Comparison of ENCODE assay signal across 33 cellular contexts in the genomic region with DNA sequence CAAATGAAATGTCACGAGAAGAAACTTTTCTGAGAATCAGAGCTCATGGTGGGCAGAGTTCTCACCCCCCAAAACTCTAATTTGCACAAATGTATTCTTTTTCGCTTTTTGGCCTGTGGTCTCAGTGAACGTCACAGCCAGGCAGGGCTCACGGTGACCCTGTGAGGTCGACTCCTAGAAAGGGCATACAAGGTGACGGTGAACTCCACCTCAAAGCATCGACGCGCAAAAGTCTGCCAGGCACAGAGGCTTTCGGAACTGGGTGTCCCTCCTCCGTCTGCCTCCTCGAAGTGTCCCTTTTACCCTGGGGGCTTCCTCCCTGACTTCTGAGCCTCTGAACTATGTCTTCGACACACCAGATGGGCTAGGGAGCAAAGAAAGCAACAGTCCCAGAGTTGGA.
"Had no signal": no experiment of that assay in that cellular context is flagged by ENCODE, and none has a peak within 500 bp of the region (broad histone marks: within the 10 kb centered on the region; RNA-seq: fewer than 3 reads in every experiment).

No MANE protein-coding gene starts in this region.

- H3K4me3 Mint-ChIP-seq: activated B cell treated with CpG ODN at 0.5 μM for 24 hours; activated CD4-positive, alpha-beta memory T cell treated with anti-CD3 and anti-CD28 coated beads for 36 hours; activated CD4-positive, alpha-beta T cell treated with anti-CD3 and anti-CD28 coated beads, Interleukin-2, amount 10 ng/mL, durations not matched to agents 24 days and 14 days; activated CD8-positive, alpha-beta T cell treated with anti-CD3 and anti-CD28 coated beads for 36 hours; activated naive CD4-positive, alpha-beta T cell treated with anti-CD3 and anti-CD28 coated beads, Interleukin-2, amount 10 ng/mL, durations not matched to agents 7 days and 5 days; activated naive CD4-positive, alpha-beta T cell treated with anti-CD3 and anti-CD28 coated beads, Interleukin-2, amount 50 U/mL, for 24 hours; activated naive CD8-positive, alpha-beta T cell; activated naive CD8-positive, alpha-beta T cell treated with anti-CD3 and anti-CD28 coated beads, Interleukin-2, amount 10 ng/mL, durations not matched to agents 7 days and 5 days; activated naive CD8-positive, alpha-beta T cell treated with anti-CD3 and anti-CD28 coated beads, Interleukin-2, amount 50 U/mL, for 24 hours; activated T-cell treated with anti-CD3 and anti-CD28 coated beads, Interleukin-2, amount 50 U/mL, for 4 hours; activated T-cell treated with anti-CD3 and anti-CD28 coated beads, Interleukin-2, amount 50 U/mL, for 72 hours; T-helper 1 cell treated with Interleukin-12 subunit alpha and Interleukin-12 subunit beta and Interleukin-4 antibody, amounts not matched to agents 30 μg/mL and 1 μg/mL, for 36 hours; T-helper 2 cell treated with Interferon-gamma antibody and Interleukin-4, amounts not matched to agents 5 μg/mL and 100 μg/mL, for 36 hours had no signal

- H3K36me3 Mint-ChIP-seq: activated CD4-positive, alpha-beta memory T cell treated with anti-CD3 and anti-CD28 coated beads for 36 hours; activated naive CD4-positive, alpha-beta T cell treated with anti-CD3 and anti-CD28 coated beads, Interleukin-2, amount 10 ng/mL, durations not matched to agents 7 days and 5 days; activated naive CD4-positive, alpha-beta T cell treated with anti-CD3 and anti-CD28 coated beads, Interleukin-2, amount 50 U/mL, for 24 hours; activated naive CD8-positive, alpha-beta T cell; activated naive CD8-positive, alpha-beta T cell treated with anti-CD3 and anti-CD28 coated beads, Interleukin-2, amount 10 ng/mL, durations not matched to agents 7 days and 5 days had no signal

- H3K9me3 Mint-ChIP-seq: activated B cell treated with CpG ODN at 0.5 μM for 24 hours; activated CD4-positive, alpha-beta memory T cell treated with anti-CD3 and anti-CD28 coated beads for 36 hours; activated CD4-positive, alpha-beta T cell treated with anti-CD3 and anti-CD28 coated beads, Interleukin-2, amount 10 ng/mL, durations not matched to agents 24 days and 14 days; activated CD8-positive, alpha-beta T cell treated with anti-CD3 and anti-CD28 coated beads for 36 hours; activated naive CD4-positive, alpha-beta T cell treated with anti-CD3 and anti-CD28 coated beads, Interleukin-2, amount 10 ng/mL, durations not matched to agents 7 days and 5 days; activated naive CD4-positive, alpha-beta T cell treated with anti-CD3 and anti-CD28 coated beads, Interleukin-2, amount 50 U/mL, for 24 hours; activated naive CD8-positive, alpha-beta T cell treated with anti-CD3 and anti-CD28 coated beads, Interleukin-2, amount 10 ng/mL, durations not matched to agents 7 days and 5 days; activated naive CD8-positive, alpha-beta T cell treated with anti-CD3 and anti-CD28 coated beads, Interleukin-2, amount 50 U/mL, for 24 hours; activated T-cell treated with anti-CD3 and anti-CD28 coated beads, Interleukin-2, amount 50 U/mL, for 4 hours; activated T-cell treated with anti-CD3 and anti-CD28 coated beads, Interleukin-2, amount 50 U/mL, for 72 hours; activated T-helper 2 cell treated with anti-CD3 and anti-CD28 coated beads, Interferon-gamma antibody, Interleukin-2, Interleukin-4, amounts not matched to agents 10 μg/mL and 5 μg/mL and 100 μg/mL, durations not matched to agents 14 hours and 24 hours and 36 hours; T-helper 1 cell treated with Interleukin-12 subunit alpha and Interleukin-12 subunit beta and Interleukin-4 antibody, amounts not matched to agents 30 μg/mL and 1 μg/mL, for 36 hours; T-helper 2 cell treated with Interferon-gamma antibody and Interleukin-4, amounts not matched to agents 5 μg/mL and 100 μg/mL, for 36 hours had no signal

- DNase-seq: activated B cell treated with CpG ODN at 0.5 μM for 24 hours; activated CD4-positive, alpha-beta memory T cell treated with anti-CD3 and anti-CD28 coated beads for 36 hours; activated CD4-positive, alpha-beta T cell treated with anti-CD3 and anti-CD28 coated beads for 4 hours; activated CD4-positive, alpha-beta T cell treated with anti-CD3 and anti-CD28 coated beads, Interleukin-2, amount 10 ng/mL, durations not matched to agents 24 days and 14 days; activated CD4-positive, alpha-beta T cell treated with anti-CD3 and anti-CD28 coated beads, Interleukin-2, amount 50 U/mL, for 1 hour; activated CD4-positive, alpha-beta T cell treated with anti-CD3 and anti-CD28 coated beads, Interleukin-2, amount 50 U/mL, for 4 hours; activated CD4-positive, CD25-positive, alpha-beta regulatory T cell treated with anti-CD3 and anti-CD28 coated beads, Interleukin-2, amount 50 U/mL, for 72 hours; activated CD8-positive, alpha-beta memory T cell treated with anti-CD3 and anti-CD28 coated beads, Interleukin-2, amount 50 U/mL, for 4 hours; activated CD8-positive, alpha-beta T cell treated with anti-CD3 and anti-CD28 coated beads for 36 hours; activated effector memory CD4-positive, alpha-beta T cell treated with Interleukin-2 at 50 U/mL for 16 hours; activated gamma-delta T cell; activated naive CD4-positive, alpha-beta T cell treated with anti-CD3 and anti-CD28 coated beads, Interleukin-2, amount 10 ng/mL, durations not matched to agents 7 days and 5 days; activated naive CD4-positive, alpha-beta T cell treated with Interleukin-2 at 50 U/mL for 16 hours; activated naive CD8-positive, alpha-beta T cell treated with anti-CD3 and anti-CD28 coated beads, Interleukin-2, amount 10 ng/mL, durations not matched to agents 7 days and 5 days; activated naive CD8-positive, alpha-beta T cell treated with anti-CD3 and anti-CD28 coated beads, Interleukin-2, amount 50 U/mL, for 24 hours; activated T-cell treated with anti-CD3 and anti-CD28 coated beads for 4 hours; activated T-cell treated with anti-CD3 and anti-CD28 coated beads, Interleukin-2, amount 50 U/mL, for 1 hour; activated T-cell treated with anti-CD3 and anti-CD28 coated beads, Interleukin-2, amount 50 U/mL, for 4 hours; activated T-cell treated with anti-CD3 and anti-CD28 coated beads, Interleukin-2, amount 50 U/mL, for 72 hours; amygdala; aorta; body of pancreas; brain microvascular endothelial cell; central memory CD4-positive, alpha-beta T cell; SW 1271; T-helper 1 cell; T-helper 2 cell; T-helper 9 cell had no signal

- H3K27ac Mint-ChIP-seq: activated B cell treated with CpG ODN at 0.5 μM for 24 hours; activated CD4-positive, alpha-beta memory T cell treated with anti-CD3 and anti-CD28 coated beads for 36 hours; activated CD4-positive, alpha-beta T cell treated with anti-CD3 and anti-CD28 coated beads, Interleukin-2, amount 10 ng/mL, durations not matched to agents 24 days and 14 days; activated CD8-positive, alpha-beta T cell treated with anti-CD3 and anti-CD28 coated beads for 36 hours; activated naive CD4-positive, alpha-beta T cell treated with anti-CD3 and anti-CD28 coated beads, Interleukin-2, amount 10 ng/mL, durations not matched to agents 7 days and 5 days; activated naive CD4-positive, alpha-beta T cell treated with anti-CD3 and anti-CD28 coated beads, Interleukin-2, amount 50 U/mL, for 24 hours; activated naive CD8-positive, alpha-beta T cell; activated naive CD8-positive, alpha-beta T cell treated with anti-CD3 and anti-CD28 coated beads, Interleukin-2, amount 10 ng/mL, durations not matched to agents 7 days and 5 days; activated naive CD8-positive, alpha-beta T cell treated with anti-CD3 and anti-CD28 coated beads, Interleukin-2, amount 50 U/mL, for 24 hours; activated T-cell treated with anti-CD3 and anti-CD28 coated beads, Interleukin-2, amount 50 U/mL, for 72 hours; activated T-helper 2 cell treated with anti-CD3 and anti-CD28 coated beads, Interferon-gamma antibody, Interleukin-2, Interleukin-4, amounts not matched to agents 10 μg/mL and 5 μg/mL and 100 μg/mL, durations not matched to agents 14 hours and 24 hours and 36 hours; T-helper 1 cell treated with Interleukin-12 subunit alpha and Interleukin-12 subunit beta and Interleukin-4 antibody, amounts not matched to agents 30 μg/mL and 1 μg/mL, for 36 hours; T-helper 2 cell treated with Interferon-gamma antibody and Interleukin-4, amounts not matched to agents 5 μg/mL and 100 μg/mL, for 36 hours had no signal

- H3K4me1 Mint-ChIP-seq: activated CD4-positive, alpha-beta T cell treated with anti-CD3 and anti-CD28 coated beads, Interleukin-2, amount 10 ng/mL, durations not matched to agents 24 days and 14 days; activated naive CD4-positive, alpha-beta T cell treated with anti-CD3 and anti-CD28 coated beads, Interleukin-2, amount 10 ng/mL, durations not matched to agents 7 days and 5 days; activated naive CD4-positive, alpha-beta T cell treated with anti-CD3 and anti-CD28 coated beads, Interleukin-2, amount 50 U/mL, for 24 hours; activated naive CD8-positive, alpha-beta T cell treated with anti-CD3 and anti-CD28 coated beads, Interleukin-2, amount 10 ng/mL, durations not matched to agents 7 days and 5 days; activated naive CD8-positive, alpha-beta T cell treated with anti-CD3 and anti-CD28 coated beads, Interleukin-2, amount 50 U/mL, for 24 hours had no signal
